18 cellular contexts compared by ENCODE assay signal in genomic region chr5:53783624-53784228, GRCh38.
A peak's percentile ranks its signal among the peaks of the same experiment; 100 is the strongest.
DNase-seq lines count a peak whose midpoint lies in the region; ATAC-seq and TF ChIP-seq lines count a peak whose summit lies in the region.
"Had no signal": no experiment of that assay in that cellular context is flagged by ENCODE, and none has a peak within 500 bp of the region (broad histone marks: within the 10 kb centered on the region; RNA-seq: fewer than 3 reads in every experiment).

No MANE protein-coding gene starts in this region.

- H3K4me2 ChIP-seq in BLaER1, result peak overlapping the region; percentile 62
- H3K4me2 ChIP-seq in H9 (ENCODE audit: insufficient read depth, insufficient read length, low read length), result no peak overlapping the region
- H3K4me2 ChIP-seq in neuronal stem cell (ENCODE audit: insufficient read depth, low read length, poor library complexity, severe bottlenecking), result no peak overlapping the region

- no peaks in the 10 kb centered on the region for H3K27me3 Mint-ChIP-seq in H9 (ENCODE audit: low read depth)

- H4K20me1 ChIP-seq in BLaER1 (no peaks in the 10 kb centered on the region), H9 (ENCODE audit: control insufficient read depth, insufficient read depth, insufficient read length) (no peaks in the 10 kb centered on the region)

- TF ChIP-seq POLR2A in tibial nerve (IDR thresholded peaks at IDR 0.05), result no peak

- H3K27ac Mint-ChIP-seq in H9, result no peak overlapping the region; a peak in 1 of 7 replicates

- H3K79me1 ChIP-seq in H9 (ENCODE audit: insufficient read depth, low read depth, low read length, poor library complexity, severe bottlenecking) (no peaks in the 10 kb centered on the region), neuronal stem cell (ENCODE audit: low read depth, low read length) (no peaks in the 10 kb centered on the region)

- no peak overlapping the region for H4K91ac ChIP-seq in H9 (ENCODE audit: insufficient read length, low read depth, low read length)
- H4K91ac ChIP-seq in neuronal stem cell (ENCODE audit: low read depth, low read length, poor library complexity), result no peak overlapping the region

- no peak for TF ChIP-seq CTCF in H9 (conservative IDR thresholded peaks at IDR 0.05)
- no peak for TF ChIP-seq CTCF in tibial nerve (IDR thresholded peaks at IDR 0.05)
- no peak for TF ChIP-seq CTCF in RWPE1 (conservative IDR thresholded peaks at IDR 0.05; ENCODE audit: low read depth)

- H2BK120ac ChIP-seq in H9 (ENCODE audit: low read depth, low read length, poor library complexity, severe bottlenecking) (no peak overlapping the region), neuronal stem cell (ENCODE audit: low read depth, low read length) (no peak overlapping the region)

- no peak overlapping the region for H3K4me3 Mint-ChIP-seq in H9

- H3K4ac ChIP-seq in H9 (ENCODE audit: low read depth, low read length) (no peak overlapping the region), neuronal stem cell (ENCODE audit: low read length) (no peak overlapping the region)

- no peaks in the 10 kb centered on the region for H3K36me3 ChIP-seq in BLaER1
- no peaks in the 10 kb centered on the region for H3K36me3 ChIP-seq in neuronal stem cell (replicated peaks in 1 of 2; ENCODE audit: control insufficient read depth in 2 of 2, insufficient read depth in 2 of 2, low read length in 2 of 2)
- no peaks in the 10 kb centered on the region for H3K36me3 ChIP-seq in tibial nerve
- H3K36me3 ChIP-seq: Peyer's patch, SJSA1 had no signal

- no peaks in the 10 kb centered on the region for H3K23me2 ChIP-seq in H9 (ENCODE audit: insufficient read length, low read depth, low read length, poor library complexity, severe bottlenecking)

- H4K8ac ChIP-seq in H9 (replicated peaks; ENCODE audit: insufficient read length, low read depth, low read length) (no peak overlapping the region), neuronal stem cell (ENCODE audit: low read depth, low read length) (no peak overlapping the region)

- H4K5ac ChIP-seq in H9 (ENCODE audit: insufficient read length, low read depth, low read length), result no peak overlapping the region

- H3K4me1 Mint-ChIP-seq in H9, result peaks cover 22 to 26% of the 10 kb centered on the region in 2 experiments

- H3K27ac ChIP-seq in BLaER1, result peak overlapping the region; percentile 31
- no peak overlapping the region for H3K27ac ChIP-seq in H9 (ENCODE audit: insufficient read length, low read depth, low read length)
- no peak overlapping the region for H3K27ac ChIP-seq in neuronal stem cell (replicated peaks; ENCODE audit: low read length)
- no peak overlapping the region for H3K27ac ChIP-seq in tibial nerve
- no peak overlapping the region for H3K27ac ChIP-seq in RWPE1
- H3K27ac ChIP-seq: Peyer's patch, SJSA1 had no signal

- H3K9me3 Mint-ChIP-seq in H9, result peaks cover 6 to 9% of the 10 kb centered on the region in 2 experiments; a peak in 4 of 5 replicates

- no peak overlapping the region for H3K4me3 ChIP-seq in BLaER1
- no peak overlapping the region for H3K4me3 ChIP-seq in neuronal stem cell (ENCODE audit: low read length in 2 of 2)
- no peak overlapping the region for H3K4me3 ChIP-seq in tibial nerve
- H3K4me3 ChIP-seq: Peyer's patch, SJSA1 had no signal

- H3K79me2 ChIP-seq in H9 (ENCODE audit: insufficient read depth, low read length), result no peaks in the 10 kb centered on the region

- H2AK5ac ChIP-seq in H9 (ENCODE audit: insufficient read length, low read length) (no peak overlapping the region), neuronal stem cell (ENCODE audit: low read depth, low read length) (no peak overlapping the region)

- no peak overlapping the region for H3T11ph ChIP-seq in H9 (ENCODE audit: low read length)

- CTCF ChIA-PET in RWPE1 (lab: Yijun Ruan, JAX), result interaction anchor here (0.6 to 0.7 kb wide), 3 partner anchors 13 to 1375 kb away, joined by 3 to 4 read pairs (median 3); no protein-coding TSS in a partner anchor

- H3K9me3 ChIP-seq in BLaER1 (peaks cover 10% of the 10 kb centered on the region), H9 (ENCODE audit: control insufficient read depth, low read depth, low read length) (no peaks in the 10 kb centered on the region), neuronal stem cell (replicated peaks in 1 of 2; ENCODE audit: control insufficient read depth in 2 of 2, insufficient read depth in 1 of 2, low read depth in 1 of 2, low read length in 2 of 2) (no peaks in the 10 kb centered on the region), tibial nerve (peaks cover 0 to 9% (median 0%) of the 10 kb centered on the region in 4 donors)
- H3K9me3 ChIP-seq: Peyer's patch, SJSA1 had no signal

- POLR2A ChIA-PET in RWPE1 (lab: Yijun Ruan, JAX; ENCODE audit: low non-redundant PET), result interaction anchor here (0.6 kb wide), 2 partner anchors 675 to 857 kb away, joined by 3 to 5 read pairs; no protein-coding TSS in a partner anchor

- WGBS in H9 (ENCODE audit: extremely low coverage, insufficient read length, low lambda C conversion rate), result no CpG with 5 or more reads among the region's 11 CpGs
- WGBS in neuronal stem cell (ENCODE audit: extremely low coverage in 2 of 2, insufficient read length in 2 of 2, insufficient replicate concordance in 1 of 2), 2 donors, result no CpG with 5 or more reads among the region's 11 CpGs
- 75 to 79% methylated on average over 11 of the region's 11 CpGs for WGBS in tibial nerve, 2 donors

- TF ChIP-seq EP300 in tibial nerve (IDR thresholded peaks at IDR 0.05), result no peak

- H3K14ac ChIP-seq in H9 (ENCODE audit: insufficient read depth, low read length) (no peak overlapping the region), neuronal stem cell (ENCODE audit: low read length) (no peak overlapping the region)

- DNase-seq in H9 (peak; percentile 32), islet precursor cell (peak; percentile 66), neuronal stem cell (ENCODE audit: low spot score) (no peak), tibial nerve (ENCODE audit: low spot score in 2 of 2) (no peak), RWPE1 (ENCODE audit: low spot score) (no peak), SKM-1 (lab: John Stamatoyannopoulos, UW; ENCODE audit: unreplicated experiment) (no peak)
- DNase-seq: EL, HCEC 1CT, KG1, NCI-H1092 treated with DMSO at 0.1 percent for 48 hours, NCI-H1436 treated with DMSO at 0.1 percent for 48 hours, NCI-H2029 treated with DMSO at 0.1 percent for 48 hours, NCI-H446, Peyer's patch had no signal

- H3K27me3 ChIP-seq in BLaER1, result no peaks in the 10 kb centered on the region
- no peaks in the 10 kb centered on the region for H3K27me3 ChIP-seq in H9 (ENCODE audit: insufficient read depth, low read length)
- no peaks in the 10 kb centered on the region for H3K27me3 ChIP-seq in neuronal stem cell (ENCODE audit: control insufficient read depth in 3 of 3, insufficient read depth in 3 of 3, low read depth in 1 of 3, low read length in 3 of 3)
- no peaks in the 10 kb centered on the region for H3K27me3 ChIP-seq in tibial nerve
- H3K27me3 ChIP-seq: Peyer's patch, SJSA1 had no signal

- H3K18ac ChIP-seq in H9 (ENCODE audit: insufficient read length, low read depth, low read length) (no peak overlapping the region), neuronal stem cell (ENCODE audit: low read length) (no peak overlapping the region)

- ATAC-seq in activated CD4-positive, CD25-positive, alpha-beta regulatory T cell treated with anti-CD3 and anti-CD28 coated beads, Interleukin-2, amount 50 U/mL, for 24 hours, result no peak
- ATAC-seq: Right ventricle myocardium inferior had no signal

- no peak overlapping the region for H2BK15ac ChIP-seq in H9 (ENCODE audit: low read depth, low read length)
- no peak overlapping the region for H2BK15ac ChIP-seq in neuronal stem cell (ENCODE audit: low read length)

- H3K4me1 ChIP-seq in BLaER1 (peaks cover 64% of the 10 kb centered on the region), H9 (ENCODE audit: insufficient read depth, low read length) (peaks cover 6% of the 10 kb centered on the region; the same call in 1 of the 2 replicates), neuronal stem cell (ENCODE audit: control insufficient read depth in 2 of 2, insufficient read depth in 1 of 2, low read depth in 1 of 2, low read length in 2 of 2) (peaks cover 13% of the 10 kb centered on the region in 2 donors), tibial nerve (no peaks in the 10 kb centered on the region)
- H3K4me1 ChIP-seq: Peyer's patch had no signal

- H2BK20ac ChIP-seq in H9 (ENCODE audit: low read depth, low read length, poor library complexity, severe bottlenecking), result no peak overlapping the region

- no peak overlapping the region for H3K56ac ChIP-seq in H9 (ENCODE audit: insufficient read length, low read depth, low read length)

- H2AFZ ChIP-seq in H9 (ENCODE audit: low read length) (peak overlapping the region; percentile 50), neuronal stem cell (ENCODE audit: low read length) (peak overlapping the region; percentile 64)

- H2BK5ac ChIP-seq in H9 (ENCODE audit: insufficient read length, low read length), result no peak overlapping the region
- H2BK5ac ChIP-seq in neuronal stem cell (ENCODE audit: low read length), result no peak overlapping the region

- H3K9ac ChIP-seq in BLaER1 (no peak overlapping the region), H9 (ENCODE audit: extremely low read depth, insufficient read length, low read length) (no peak overlapping the region), neuronal stem cell (ENCODE audit: low read depth, low read length, poor library complexity) (no peak overlapping the region)

- no peak overlapping the region for H3K23ac ChIP-seq in H9 (ENCODE audit: insufficient read length, low read depth, low read length)
- H3K23ac ChIP-seq in neuronal stem cell (ENCODE audit: low read depth, low read length, poor library complexity), result no peak overlapping the region

- no peak overlapping the region for H2BK12ac ChIP-seq in H9 (ENCODE audit: insufficient read length, low read depth, low read length)
- no peak overlapping the region for H2BK12ac ChIP-seq in neuronal stem cell (ENCODE audit: low read length)

- peaks cover 0 to 8% (median 0%) of the 10 kb centered on the region in 3 experiments; a peak in 2 of 7 replicates for H3K36me3 Mint-ChIP-seq in H9 (ENCODE audit: insufficient read depth in 1 of 3, low read depth in 3 of 3)

Comparison
In these comparisons a context has a peak if more than half of its experiments do, and no peak if none do; other contexts are left out.
1. DNase-seq: peak in H9 (single experiment) and islet precursor cell (single experiment); none in neuronal stem cell (single experiment), tibial nerve (0 of 2), RWPE1 (single experiment) and SKM-1 (single experiment).